13 cellular contexts compared by ENCODE assay signal in the genomic region with DNA sequence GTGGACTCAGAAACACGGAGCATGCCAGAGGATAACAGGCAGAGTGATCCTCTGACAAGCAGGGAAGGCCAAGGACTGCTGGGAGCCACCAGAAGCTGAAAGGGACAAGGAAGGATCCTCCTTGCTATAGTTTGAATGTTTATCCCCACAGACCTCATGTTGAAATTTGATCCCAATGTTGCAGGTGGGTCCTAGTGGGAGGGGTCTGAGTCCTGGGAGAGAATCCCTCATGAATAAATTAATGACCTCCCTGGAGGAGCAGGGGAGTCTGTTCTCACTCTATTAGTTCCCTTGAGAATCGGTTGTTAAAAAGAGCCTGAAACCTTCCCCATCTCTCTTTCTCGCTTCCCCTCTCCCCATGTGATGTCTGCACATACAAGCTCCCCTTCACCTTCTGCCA.
"Had no signal": no experiment of that assay in that cellular context is flagged by ENCODE, and none has a peak within 500 bp of the region (broad histone marks: within the 10 kb centered on the region; RNA-seq: fewer than 3 reads in every experiment).

No MANE protein-coding gene starts in this region.

- H3K4me1 ChIP-seq: adrenal gland, upper lobe of left lung had no signal

- H3K27ac Mint-ChIP-seq: activated CD4-positive, alpha-beta memory T cell treated with anti-CD3 and anti-CD28 coated beads, Interleukin-2, amount 10 ng/mL, durations not matched to agents 7 days and 5 days; activated CD4-positive, alpha-beta T cell treated with anti-CD3 and anti-CD28 coated beads for 36 hours; activated naive CD4-positive, alpha-beta T cell treated with anti-CD3 and anti-CD28 coated beads, Interleukin-2, amount 50 U/mL, for 24 hours; immature natural killer cell; stimulated activated naive CD8-positive, alpha-beta T cell treated with anti-CD3 and anti-CD28 coated beads, Interleukin-15, Interleukin-2, amounts not matched to agents 100 ng/mL and 50 ng/mL, for 24 hours had no signal

- H3K36me3 Mint-ChIP-seq: activated naive CD4-positive, alpha-beta T cell treated with anti-CD3 and anti-CD28 coated beads, Interleukin-2, amount 50 U/mL, for 24 hours; immature natural killer cell had no signal

- H3K4me3 ChIP-seq: adrenal gland, dorsolateral prefrontal cortex, upper lobe of left lung had no signal

- ATAC-seq: activated CD4-positive, alpha-beta T cell treated with anti-CD3 and anti-CD28 coated beads for 36 hours; activated T-cell treated with anti-CD3 and anti-CD28 coated beads, Interleukin-2, amount 50 U/mL, for 4 hours; sciatic nerve had no signal

- H3K27ac ChIP-seq: adrenal gland, dorsolateral prefrontal cortex, upper lobe of left lung, WERI-Rb-1 had no signal

- H3K9me3 ChIP-seq: adrenal gland, upper lobe of left lung had no signal

- H3K9me3 Mint-ChIP-seq: activated CD4-positive, alpha-beta memory T cell treated with anti-CD3 and anti-CD28 coated beads, Interleukin-2, amount 10 ng/mL, durations not matched to agents 7 days and 5 days; activated naive CD4-positive, alpha-beta T cell treated with anti-CD3 and anti-CD28 coated beads, Interleukin-2, amount 50 U/mL, for 24 hours; activated T-cell treated with anti-CD3 and anti-CD28 coated beads, Interleukin-2, amount 50 U/mL, for 4 hours; stimulated activated naive CD8-positive, alpha-beta T cell treated with anti-CD3 and anti-CD28 coated beads, Interleukin-15, Interleukin-2, amounts not matched to agents 100 ng/mL and 50 ng/mL, for 24 hours had no signal

- H3K27me3 ChIP-seq: adrenal gland, dorsolateral prefrontal cortex, upper lobe of left lung had no signal

- H3K4me1 Mint-ChIP-seq: activated CD4-positive, alpha-beta memory T cell treated with anti-CD3 and anti-CD28 coated beads, Interleukin-2, amount 10 ng/mL, durations not matched to agents 7 days and 5 days; activated CD4-positive, alpha-beta T cell treated with anti-CD3 and anti-CD28 coated beads for 36 hours; activated naive CD4-positive, alpha-beta T cell treated with anti-CD3 and anti-CD28 coated beads, Interleukin-2, amount 50 U/mL, for 24 hours; immature natural killer cell had no signal

- H3K36me3 ChIP-seq: adrenal gland, upper lobe of left lung, WERI-Rb-1 had no signal

- H3K4me3 Mint-ChIP-seq: activated CD4-positive, alpha-beta memory T cell treated with anti-CD3 and anti-CD28 coated beads, Interleukin-2, amount 10 ng/mL, durations not matched to agents 7 days and 5 days; activated CD4-positive, alpha-beta T cell treated with anti-CD3 and anti-CD28 coated beads for 36 hours; activated naive CD4-positive, alpha-beta T cell treated with anti-CD3 and anti-CD28 coated beads, Interleukin-2, amount 50 U/mL, for 24 hours; activated T-cell treated with anti-CD3 and anti-CD28 coated beads, Interleukin-2, amount 50 U/mL, for 4 hours; immature natural killer cell; stimulated activated naive CD8-positive, alpha-beta T cell treated with anti-CD3 and anti-CD28 coated beads, Interleukin-15, Interleukin-2, amounts not matched to agents 100 ng/mL and 50 ng/mL, for 24 hours had no signal

- DNase-seq: activated CD4-positive, alpha-beta memory T cell treated with anti-CD3 and anti-CD28 coated beads, Interleukin-2, amount 10 ng/mL, durations not matched to agents 7 days and 5 days; activated CD4-positive, alpha-beta T cell treated with anti-CD3 and anti-CD28 coated beads for 36 hours; activated effector memory CD4-positive, alpha-beta T cell treated with anti-CD3 and anti-CD28 coated beads, Interleukin-2, amount 50 U/mL, for 16 hours; activated T-cell treated with anti-CD3 and anti-CD28 coated beads, Interleukin-2, amount 50 U/mL, for 4 hours; adrenal gland; dorsolateral prefrontal cortex; hippocampal formation; immature natural killer cell; upper lobe of left lung; WERI-Rb-1 had no signal
